In genomic region chr16:29899516-29900101, GRCh38 we compare ENCODE assay signal across 8 cellular contexts. TPM values are rescaled to one million over a fixed set of nuclear protein-coding genes. Genes with fewer than 3 reads are reported as not detected.
A peak's percentile ranks its signal among the peaks of the same experiment; 100 is the strongest.
DNase-seq lines count a peak whose midpoint lies in the region; ATAC-seq and TF ChIP-seq lines count a peak whose summit lies in the region.

Gene SEZ6L2, minus strand, starts transcription at chr16:29899550. Its CDS starts 531 bp downstream, at chr16:29899019.

- no peak for ATAC-seq in GM18867 (IDR thresholded peaks at IDR 0.05; ENCODE audit: unreplicated experiment)

- peak within 1 kb of the TSS; percentile 77 for H3K9ac ChIP-seq in HUES64 (ENCODE audit: low read depth, low read length)
- H3K9ac ChIP-seq in OCI-LY1 (ENCODE audit: low read length): no peak within 1 kb of the TSS

- H3K4me3 ChIP-seq in HUES64 (ENCODE audit: low read length) (peak within 1 kb of the TSS; percentile 99), OCI-LY1 (ENCODE audit: low read depth, low read length, poor library complexity, severe bottlenecking) (peak within 1 kb of the TSS; percentile 57), prostate gland (peak within 1 kb of the TSS; percentile 35 to 57)

- H3K4me2 ChIP-seq in OCI-LY1 (ENCODE audit: low read length): peak within 1 kb of the TSS; percentile 64

- intact Hi-C loops in prostate gland (cut with DNase I): no loop called here

- TF ChIP-seq POLR2A in prostate gland (IDR thresholded peaks at IDR 0.05): peak; percentile 21

- DNase-seq in DMS 273 treated with DMSO at 0.1 percent for 48 hours (lab: John Stamatoyannopoulos, UW) (peak; percentile 93), anterior cingulate cortex (lab: John Stamatoyannopoulos, UW) (peak in 55 of 58 donors; percentile 22 to 89 (median 71)), hippocampal formation (lab: John Stamatoyannopoulos, UW) (peak; percentile 61 to 80), prostate gland (ENCODE audit: low spot score) (peak; percentile 82), NAMALWA (ENCODE audit: low spot score) (no peak)

- no peaks in the 10 kb centered on the region for H3K27me3 ChIP-seq in HUES64 (ENCODE audit: insufficient read depth, low read length)
- no peaks in the 10 kb centered on the region for H3K27me3 ChIP-seq in OCI-LY1 (ENCODE audit: insufficient read depth, low read length)
- H3K27me3 ChIP-seq in prostate gland (replicated peaks; ENCODE audit: insufficient read depth): no peaks in the 10 kb centered on the region

- H3K9me3 ChIP-seq in HUES64 (ENCODE audit: insufficient read depth, low read depth, low read length): no peaks in the 10 kb centered on the region
- no peaks in the 10 kb centered on the region for H3K9me3 ChIP-seq in OCI-LY1 (ENCODE audit: low read length)
- no peaks in the 10 kb centered on the region for H3K9me3 ChIP-seq in prostate gland

- H3K36me3 ChIP-seq in HUES64 (ENCODE audit: insufficient read depth, low read length) (peaks cover 9% of the 10 kb centered on the region; the same call in 1 of the 2 replicates), OCI-LY1 (ENCODE audit: insufficient read depth, low read length) (no peaks in the 10 kb centered on the region), prostate gland (no peaks in the 10 kb centered on the region)

- peaks cover 11% of the 10 kb centered on the region; the same call in 1 of the 2 replicates for H3K4me1 ChIP-seq in HUES64 (ENCODE audit: insufficient read depth, low read length)
- peaks cover 5% of the 10 kb centered on the region for H3K4me1 ChIP-seq in OCI-LY1 (ENCODE audit: insufficient read depth, low read length, severe bottlenecking)
- peaks cover 3% of the 10 kb centered on the region for H3K4me1 ChIP-seq in prostate gland (replicated peaks)

- H3K9me2 ChIP-seq in OCI-LY1 (ENCODE audit: low read depth, low read length): no peaks in the 10 kb centered on the region

- H3K79me2 ChIP-seq in OCI-LY1 (ENCODE audit: insufficient read depth, low read length): no peaks in the 10 kb centered on the region

- peak within 1 kb of the TSS; percentile 82 for H3K27ac ChIP-seq in HUES64 (ENCODE audit: low read depth, low read length)
- no peak within 1 kb of the TSS for H3K27ac ChIP-seq in OCI-LY1 (ENCODE audit: low read depth, low read length, poor library complexity, severe bottlenecking)
- H3K27ac ChIP-seq in prostate gland: peak within 1 kb of the TSS; percentile 73 to 77

- no peaks in the 10 kb centered on the region for H4K20me1 ChIP-seq in OCI-LY1 (ENCODE audit: insufficient read depth, low read length)

- no peaks in the 10 kb centered on the region for H3F3A ChIP-seq in OCI-LY1 (ENCODE audit: insufficient read depth, low read length)

- no peak within 1 kb of the TSS for H2AFZ ChIP-seq in OCI-LY1 (ENCODE audit: low read length)

- under 1% methylated on average over 27 of the region's 29 CpGs for WGBS in HUES64
- 1% methylated on average over 29 of the region's 29 CpGs for WGBS in prostate gland

- TF ChIP-seq CTCF in OCI-LY1 (IDR thresholded peaks at IDR 0.05; ENCODE audit: low read length) (no peak), prostate gland (IDR thresholded peaks at IDR 0.05) (peak in 1 of 4 experiments; percentile 46)

RNA-seq across cellular contexts. Expression of gene SEZ6L2, which starts in this region (rescaled TPM):
- polyA plus RNA-seq in HUES64 (2013, experiment 1 of 2): 24.5 TPM
- 29.4 TPM for polyA plus RNA-seq in HUES64 (2013, experiment 2 of 2)
- total RNA-seq in prostate gland: 10 to 100 TPM; 60.7 to 62.9 TPM

Comparison
In these comparisons a context has a peak if more than half of its experiments do, and no peak if none do; other contexts are left out.
1. H3K4me3 ChIP-seq: peak in every context shown above with its lines; median percentile 99 in HUES64; 57 in OCI-LY1; 46 in prostate gland.